9 cellular contexts compared by ENCODE assay signal in genomic region chr11:68036717-68037239, GRCh38. TPM values are rescaled to one million over a fixed set of nuclear protein-coding genes. Genes with fewer than 3 reads are reported as not detected.
A peak's percentile ranks its signal among the peaks of the same experiment; 100 is the strongest.
DNase-seq lines count a peak whose midpoint lies in the region; ATAC-seq and TF ChIP-seq lines count a peak whose summit lies in the region.
"Had no signal": no experiment of that assay in that cellular context is flagged by ENCODE, and none has a peak within 500 bp of the region (broad histone marks: within the 10 kb centered on the region; RNA-seq: fewer than 3 reads in every experiment).

No MANE protein-coding gene starts in this region.

- no peak overlapping the region for H3K4ac ChIP-seq in H9 (ENCODE audit: low read depth, low read length)

- H3K4me3 ChIP-seq in left lung (no peak overlapping the region), stomach smooth muscle (ENCODE audit: low read length in 2 of 2) (no peak overlapping the region)

- H3K27ac ChIP-seq in left lung (peak overlapping the region; percentile 90 to 98), stomach smooth muscle (ENCODE audit: low read length) (peak overlapping the region; percentile 37), H9 (ENCODE audit: insufficient read length, low read depth, low read length) (no peak overlapping the region)

- H2BK20ac ChIP-seq in H9 (ENCODE audit: low read depth, low read length, poor library complexity, severe bottlenecking) = no peak overlapping the region

- H3K79me2 ChIP-seq in H9 (ENCODE audit: insufficient read depth, low read length) = no peaks in the 10 kb centered on the region

- no peak overlapping the region for H3K18ac ChIP-seq in H9 (ENCODE audit: insufficient read length, low read depth, low read length)

- no peak overlapping the region for H2AFZ ChIP-seq in H9 (ENCODE audit: low read length)

- H3K27ac Mint-ChIP-seq in activated naive CD4-positive, alpha-beta T cell treated with anti-CD3 and anti-CD28 coated beads, Interleukin-2, amount 50 U/mL, for 72 hours = peak overlapping the region; percentile 81 to 96
- H3K27ac Mint-ChIP-seq in H9 = peak overlapping the region in 1 of 3 experiments; percentile 44; a peak in 1 of 7 replicates

- H4K20me1 ChIP-seq in H9 (ENCODE audit: control insufficient read depth, insufficient read depth, insufficient read length) = no peaks in the 10 kb centered on the region

- peak in 1 of 2 donors; percentile 54 for ATAC-seq in activated naive CD4-positive, alpha-beta T cell treated with anti-CD3 and anti-CD28 coated beads, Interleukin-2, amount 50 U/mL, for 72 hours
- peak; percentile 51 for ATAC-seq in left lung
- no peak for ATAC-seq in GM21529 (IDR thresholded peaks at IDR 0.05; ENCODE audit: unreplicated experiment)
- ATAC-seq in GM21381 (IDR thresholded peaks at IDR 0.05; ENCODE audit: unreplicated experiment) = no peak

- H4K91ac ChIP-seq in H9 (ENCODE audit: insufficient read length, low read depth, low read length) = no peak overlapping the region

- H3K23ac ChIP-seq in H9 (ENCODE audit: insufficient read length, low read depth, low read length) = no peak overlapping the region

- no peak overlapping the region for H4K5ac ChIP-seq in H9 (ENCODE audit: insufficient read length, low read depth, low read length)

- H3K4me3 Mint-ChIP-seq in H9 = no peak overlapping the region

- peak overlapping the region in 1 of 2 donors; percentile 42 for H3K9ac ChIP-seq in stomach smooth muscle (ENCODE audit: low read length in 2 of 2)
- no peak overlapping the region for H3K9ac ChIP-seq in H9 (ENCODE audit: extremely low read depth, insufficient read length, low read length)

- H2BK5ac ChIP-seq in H9 (ENCODE audit: insufficient read length, low read length) = no peak overlapping the region

- no peaks in the 10 kb centered on the region for H3K23me2 ChIP-seq in H9 (ENCODE audit: insufficient read length, low read depth, low read length, poor library complexity, severe bottlenecking)

- H3K36me3 ChIP-seq in left lung = peaks cover 0 to 30% of the 10 kb centered on the region in 2 donors
- H3K36me3 ChIP-seq in stomach smooth muscle (ENCODE audit: control insufficient read depth in 2 of 2, insufficient read depth in 2 of 2, low read length in 2 of 2) = peaks cover 12 to 17% of the 10 kb centered on the region in 2 donors

- no peaks in the 10 kb centered on the region for H3K9me3 ChIP-seq in left lung
- H3K9me3 ChIP-seq in stomach smooth muscle (ENCODE audit: control insufficient read depth in 2 of 2, low read length in 2 of 2) = no peaks in the 10 kb centered on the region
- no peaks in the 10 kb centered on the region for H3K9me3 ChIP-seq in H9 (ENCODE audit: control insufficient read depth, low read depth, low read length)

- no peak for TF ChIP-seq CTCF in left lung (IDR thresholded peaks at IDR 0.05)
- TF ChIP-seq CTCF in H9 (conservative IDR thresholded peaks at IDR 0.05) = no peak

- H3K14ac ChIP-seq in H9 (ENCODE audit: insufficient read depth, low read length) = no peak overlapping the region

- H4K8ac ChIP-seq in H9 (replicated peaks; ENCODE audit: insufficient read length, low read depth, low read length) = no peak overlapping the region

- H3K27me3 ChIP-seq in left lung (no peaks in the 10 kb centered on the region), stomach smooth muscle (ENCODE audit: control insufficient read depth in 1 of 2, insufficient read depth in 2 of 2, low read length in 2 of 2) (no peaks in the 10 kb centered on the region), H9 (ENCODE audit: insufficient read depth, low read length) (no peaks in the 10 kb centered on the region)

- no peak overlapping the region for H2BK120ac ChIP-seq in H9 (ENCODE audit: low read depth, low read length, poor library complexity, severe bottlenecking)

- H2BK15ac ChIP-seq in H9 (ENCODE audit: low read depth, low read length) = no peak overlapping the region

- H3K4me2 ChIP-seq in H9 (ENCODE audit: insufficient read depth, insufficient read length, low read length) = no peak overlapping the region

- WGBS in H9 (ENCODE audit: extremely low coverage, insufficient read length, low lambda C conversion rate) = no CpG with 5 or more reads among the region's 14 CpGs

- H3K56ac ChIP-seq in H9 (ENCODE audit: insufficient read length, low read depth, low read length) = no peak overlapping the region

- H3K79me1 ChIP-seq in H9 (ENCODE audit: insufficient read depth, low read depth, low read length, poor library complexity, severe bottlenecking) = peaks cover 1% of the 10 kb centered on the region

- intact Hi-C loops in left lung (cut with DNase I) = no loop called here

- H3K4me1 ChIP-seq in left lung (peaks cover 21 to 73% of the 10 kb centered on the region in 2 donors), stomach smooth muscle (ENCODE audit: control insufficient read depth, insufficient read depth, low read length) (peaks cover 55% of the 10 kb centered on the region), H9 (ENCODE audit: insufficient read depth, low read length) (no peaks in the 10 kb centered on the region; the same call in 1 of the 2 replicates)

- H3K27me3 Mint-ChIP-seq in H9 (ENCODE audit: low read depth) = no peaks in the 10 kb centered on the region

- no peak overlapping the region for H2AK5ac ChIP-seq in H9 (ENCODE audit: insufficient read length, low read length)

- no peak overlapping the region for H2BK12ac ChIP-seq in H9 (ENCODE audit: insufficient read length, low read depth, low read length)

- H3K36me3 Mint-ChIP-seq in activated naive CD4-positive, alpha-beta T cell treated with anti-CD3 and anti-CD28 coated beads, Interleukin-2, amount 50 U/mL, for 72 hours = peaks cover 10 to 25% of the 10 kb centered on the region in 2 donors
- H3K36me3 Mint-ChIP-seq in H9 (ENCODE audit: insufficient read depth in 1 of 3, low read depth in 3 of 3) = peaks cover 9 to 30% (median 12%) of the 10 kb centered on the region in 3 experiments; a peak in 6 of 7 replicates

- no peak overlapping the region for H3T11ph ChIP-seq in H9 (ENCODE audit: low read length)

- DNase-seq in NK-92 treated with Interleukin-12 subunit alpha and Interleukin-12 subunit beta, amount 100 ng/mL, for 24 hours (lab: John Stamatoyannopoulos, UW) = peak; percentile 53
- DNase-seq in NK-92 (lab: John Stamatoyannopoulos, UW; ENCODE audit: unreplicated experiment) (no peak), left lung (peak; percentile 89 to 95), H9 (no peak)
- peak in 1 of 2 donors; percentile 74 for DNase-seq in activated naive CD4-positive, alpha-beta T cell treated with anti-CD3 and anti-CD28 coated beads, Interleukin-2, amount 50 U/mL, for 72 hours (ENCODE audit: low spot score in 2 of 2)
- DNase-seq: NCI-H1417 had no signal

- no peaks in the 10 kb centered on the region for H3K9me3 Mint-ChIP-seq in activated naive CD4-positive, alpha-beta T cell treated with anti-CD3 and anti-CD28 coated beads, Interleukin-2, amount 50 U/mL, for 72 hours
- H3K9me3 Mint-ChIP-seq in H9 = no peaks in the 10 kb centered on the region

- H3K4me1 Mint-ChIP-seq in H9 = peaks cover 9 to 10% of the 10 kb centered on the region in 2 experiments

RNA-seq across cellular contexts. Expression of gene TCIRG1, which starts 2.0 kb away (rescaled TPM):
- 100 to 1,000 TPM; 226 to 295 TPM for total RNA-seq in activated naive CD4-positive, alpha-beta T cell treated with anti-CD3 and anti-CD28 coated beads, Interleukin-2, amount 50 U/mL, for 72 hours
- 100 to 1,000 TPM; 191 to 323 TPM for total RNA-seq in left lung
- 24.4 and 27.1 TPM in 2 replicates for total RNA-seq in H9 (2021)

RNA-seq across cellular contexts. Expression of gene NDUFS8, which starts 6.3 kb away (rescaled TPM):
- 100 to 1,000 TPM; 139 to 236 TPM for total RNA-seq in activated naive CD4-positive, alpha-beta T cell treated with anti-CD3 and anti-CD28 coated beads, Interleukin-2, amount 50 U/mL, for 72 hours
- total RNA-seq in left lung (100 to 1,000 TPM; 148 to 151 TPM), H9 (2021) (213 and 214 TPM in 2 replicates)

RNA-seq across cellular contexts. Expression of gene ALDH3B1, which starts 26.7 kb away (rescaled TPM):
- under 1 TPM in 1 of 2 donors, not detected in 1; 0.11 TPM for total RNA-seq in activated naive CD4-positive, alpha-beta T cell treated with anti-CD3 and anti-CD28 coated beads, Interleukin-2, amount 50 U/mL, for 72 hours
- total RNA-seq in left lung (10 to 100 TPM; 59.3 to 87.1 TPM), H9 (2021) (not detected in 2 replicates)

RNA-seq across cellular contexts. Expression of gene UNC93B1, which starts 32.9 kb away (rescaled TPM):
- 10 to 100 TPM in 1 of 2 donors, 1 to 10 TPM in 1; 7.7 to 23.6 TPM for total RNA-seq in activated naive CD4-positive, alpha-beta T cell treated with anti-CD3 and anti-CD28 coated beads, Interleukin-2, amount 50 U/mL, for 72 hours
- total RNA-seq in left lung = 10 to 100 TPM; 52.5 to 98.9 TPM
- total RNA-seq in H9 (2021) = 21.7 and 23.3 TPM in 2 replicates

Comparison
In these comparisons a context has a peak if more than half of its experiments do, and no peak if none do; other contexts are left out.
1. DNase-seq: peak in NK-92 treated with Interleukin-12 subunit alpha and Interleukin-12 subunit beta, amount 100 ng/mL, for 24 hours (single experiment) and left lung (2 of 2); none in NK-92 (single experiment) and H9 (single experiment).
2. RNA of gene ALDH3B1, which starts 26.7 kb away (total RNA-seq): 59.3 to 87.1 TPM in left lung; 0.11 TPM in activated naive CD4-positive, alpha-beta T cell treated with anti-CD3 and anti-CD28 coated beads, Interleukin-2, amount 50 U/mL, for 72 hours and not detected in H9; every median in the first group is over 10 times any median in the second.